In genomic region chr18:58850784-58851469, GRCh38 we compare ENCODE assay signal across 1 cellular context.
TF ChIP-seq lines count a peak whose summit lies in the region.

No MANE protein-coding gene starts in this region.

TF ChIP-seq in WTC11, 78 proteins besides CTCF, POLR2A, EP300 and RAD21:
- TF ChIP-seq NR3C1 (CRISPR knock-in tag; conservative IDR thresholded peaks at IDR 0.05; ENCODE audit: low read depth) (no peak), IRF1 (CRISPR knock-in tag; IDR thresholded peaks at IDR 0.05) (no peak), NFATC4 (CRISPR knock-in tag; IDR thresholded peaks at IDR 0.05) (no peak), ZBTB21 (CRISPR knock-in tag; IDR thresholded peaks at IDR 0.05; ENCODE audit: borderline replicate concordance) (0 out of 2 replicates have a peak, but pooled peaks have one; percentile 8)
